Comparison of ENCODE assay signal across 30 cellular contexts in the genomic region with DNA sequence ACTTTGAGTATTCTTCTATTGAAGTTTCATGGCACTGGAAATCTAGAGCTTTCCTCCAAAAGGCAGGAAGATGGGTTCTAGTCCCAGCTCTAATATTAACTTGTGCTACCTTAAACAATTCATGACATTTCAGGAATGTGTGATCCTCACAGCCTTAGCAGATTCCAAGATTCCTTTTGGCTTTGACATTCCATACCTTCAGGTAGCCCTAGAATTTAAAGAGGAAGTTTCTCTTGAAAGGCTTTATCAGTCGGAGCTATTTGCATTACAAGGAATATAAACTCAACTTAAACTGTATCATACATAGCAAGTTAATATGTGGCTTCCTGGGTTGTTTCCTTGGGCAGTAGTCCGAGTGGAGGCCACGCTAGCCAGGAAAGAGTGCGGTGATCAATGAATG.
DNase-seq lines count a peak whose midpoint lies in the region; ATAC-seq and TF ChIP-seq lines count a peak whose summit lies in the region.
"Had no signal": no experiment of that assay in that cellular context is flagged by ENCODE, and none has a peak within 500 bp of the region (broad histone marks: within the 10 kb centered on the region; RNA-seq: fewer than 3 reads in every experiment).

No MANE protein-coding gene starts in this region.

- DNase-seq in ACHN (peak; percentile 77), Karpas-422 (peak; percentile 24), endodermal cell (peak; percentile 59), mesenchymal stem cell (no peak), GOT3 (lab: John Stamatoyannopoulos, UW) (no peak), AG20443 (ENCODE audit: low spot score) (no peak), sciatic nerve (ENCODE audit: low spot score) (no peak)
- DNase-seq: 8988T; activated CD4-positive, alpha-beta T cell treated with anti-CD3 and anti-CD28 coated beads, Interleukin-2, amount 10 ng/mL, durations not matched to agents 24 days and 14 days; activated CD8-positive, alpha-beta memory T cell treated with anti-CD3 and anti-CD28 coated beads for 24 hours; activated T-cell treated with anti-CD3 and anti-CD28 coated beads for 4 hours; amniotic stem cell; dorsolateral prefrontal cortex; NCI-H1048; NCI-H446; NCI-H82; ovary; right cardiac atrium; stimulated activated CD4-positive, alpha-beta T cell treated with anti-CD3 and anti-CD28 coated beads, Interleukin-2, amount 100 ng/mL, for 48 hours; stimulated activated naive CD8-positive, alpha-beta T cell treated with anti-CD3 and anti-CD28 coated beads, Interleukin-15, amount 100 ng/mL, for 72 hours; T-cell; WERI-Rb-1 had no signal

- no peaks in the 10 kb centered on the region; the same call in 1 of the 2 replicates for H3K9me3 ChIP-seq in Karpas-422 (ENCODE audit: low read length)
- peaks cover 19% of the 10 kb centered on the region for H3K9me3 ChIP-seq in endodermal cell (ENCODE audit: control insufficient read depth, low read length)
- peaks cover 5% of the 10 kb centered on the region for H3K9me3 ChIP-seq in mesenchymal stem cell (ENCODE audit: control insufficient read depth, low read length)
- H3K9me3 ChIP-seq: ovary, thoracic aorta had no signal

- no peak overlapping the region for H3K4me3 Mint-ChIP-seq in endodermal cell
- H3K4me3 Mint-ChIP-seq: activated CD4-positive, alpha-beta T cell treated with anti-CD3 and anti-CD28 coated beads, Interleukin-2, amount 10 ng/mL, durations not matched to agents 24 days and 14 days; activated naive CD4-positive, alpha-beta T cell treated with anti-CD3 and anti-CD28 coated beads, Interleukin-2, amount 50 U/mL, for 24 hours; IgD-negative memory B cell; neural crest cell; stimulated activated naive CD8-positive, alpha-beta T cell treated with anti-CD3 and anti-CD28 coated beads, Interleukin-15, amount 100 ng/mL, for 72 hours; T-cell had no signal

- H2BK12ac ChIP-seq in mesenchymal stem cell (ENCODE audit: low read length in 2 of 2) = no peak overlapping the region

- in situ Hi-C loops in ACHN (cut with HindIII; ENCODE audit: low pct_ligation_motif_present, low pct_unique_long_range_greater_than_20kb, low sequenced_read_pairs) = no loop called here

- 70 to 84% methylated on average over 2 to 4 of the region's 4 CpGs for WGBS in endodermal cell (ENCODE audit: insufficient coverage in 1 of 2, insufficient read length in 1 of 2), 2 experiments
- WGBS in mesenchymal stem cell = 74% methylated on average over 3 of the region's 4 CpGs

- no peaks in the 10 kb centered on the region for H4K20me1 ChIP-seq in Karpas-422 (ENCODE audit: insufficient read depth, low read depth, low read length)

- intact Hi-C loops in sciatic nerve (cut with DNase I) = no loop called here

- H3K4me3 ChIP-seq in Karpas-422 (ENCODE audit: low read length) = no peak overlapping the region
- H3K4me3 ChIP-seq in endodermal cell (ENCODE audit: low read length) = no peak overlapping the region
- H3K4me3 ChIP-seq in mesenchymal stem cell (ENCODE audit: insufficient read depth in 1 of 2, low read depth in 1 of 2, low read length in 2 of 2) = no peak overlapping the region
- H3K4me3 ChIP-seq: dorsolateral prefrontal cortex, HAP-1, ovary, thoracic aorta had no signal

- no peak for TF ChIP-seq CTCF in endodermal cell (conservative IDR thresholded peaks at IDR 0.05)

- H3K9ac ChIP-seq in Karpas-422 (ENCODE audit: low read length) = no peak overlapping the region
- H3K9ac ChIP-seq in endodermal cell (ENCODE audit: extremely low read depth, low read length, poor library complexity, severe bottlenecking) = peak overlapping the region; percentile 62
- H3K9ac ChIP-seq in mesenchymal stem cell (ENCODE audit: low read length) = no peak overlapping the region

- H3K36me3 ChIP-seq in Karpas-422 (ENCODE audit: insufficient read depth, low read length) (no peaks in the 10 kb centered on the region), endodermal cell (ENCODE audit: control insufficient read depth, insufficient read depth, low read length) (peaks cover 8% of the 10 kb centered on the region), mesenchymal stem cell (ENCODE audit: control insufficient read depth in 1 of 2, insufficient read depth in 2 of 2, low read depth in 1 of 2, low read length in 2 of 2) (peaks cover 0 to 6% of the 10 kb centered on the region in 2 experiments)
- H3K36me3 ChIP-seq: HAP-1, ovary, thoracic aorta, WERI-Rb-1 had no signal

- H4K91ac ChIP-seq in mesenchymal stem cell (ENCODE audit: low read length) = no peak overlapping the region

- H3K4me2 ChIP-seq in Karpas-422 (ENCODE audit: low read depth, low read length, poor library complexity, severe bottlenecking) = no peak overlapping the region
- no peak overlapping the region for H3K4me2 ChIP-seq in mesenchymal stem cell (ENCODE audit: low read length, poor library complexity, severe bottlenecking)

- H2AFZ ChIP-seq in Karpas-422 (ENCODE audit: low read length) (no peak overlapping the region), mesenchymal stem cell (ENCODE audit: low read depth, low read length) (no peak overlapping the region)

- H2BK120ac ChIP-seq in mesenchymal stem cell (ENCODE audit: low read depth, low read length) = no peak overlapping the region

- no peak overlapping the region for H3K14ac ChIP-seq in mesenchymal stem cell (ENCODE audit: low read length in 2 of 2)

- H3K79me1 ChIP-seq in mesenchymal stem cell (replicated peaks; ENCODE audit: low read length, poor library complexity, severe bottlenecking) = no peaks in the 10 kb centered on the region

- peaks cover 13% of the 10 kb centered on the region for H3K9me3 Mint-ChIP-seq in endodermal cell

- H3K27me3 Mint-ChIP-seq in endodermal cell (ENCODE audit: insufficient read depth) = no peaks in the 10 kb centered on the region
- H3K27me3 Mint-ChIP-seq: activated CD4-positive, alpha-beta T cell treated with anti-CD3 and anti-CD28 coated beads, Interleukin-2, amount 10 ng/mL, durations not matched to agents 24 days and 14 days; stimulated activated naive CD8-positive, alpha-beta T cell treated with anti-CD3 and anti-CD28 coated beads, Interleukin-15, amount 100 ng/mL, for 72 hours had no signal

- H3K27ac ChIP-seq in Karpas-422 (ENCODE audit: low read length) (no peak overlapping the region), endodermal cell (ENCODE audit: low read depth, low read length) (peak overlapping the region; percentile 27), mesenchymal stem cell (ENCODE audit: low read length, poor library complexity, severe bottlenecking) (peak overlapping the region; percentile 63)
- H3K27ac ChIP-seq: dorsolateral prefrontal cortex, ovary, RWPE1, thoracic aorta, WERI-Rb-1 had no signal

- no peaks in the 10 kb centered on the region for H3K79me2 ChIP-seq in Karpas-422 (ENCODE audit: low read length)

- H3K4me1 Mint-ChIP-seq in endodermal cell = peaks cover 49% of the 10 kb centered on the region
- H3K4me1 Mint-ChIP-seq: activated CD4-positive, alpha-beta T cell treated with anti-CD3 and anti-CD28 coated beads, Interleukin-2, amount 10 ng/mL, durations not matched to agents 24 days and 14 days; activated naive CD4-positive, alpha-beta T cell treated with anti-CD3 and anti-CD28 coated beads, Interleukin-2, amount 50 U/mL, for 24 hours; IgD-negative memory B cell; neural crest cell; stimulated activated naive CD8-positive, alpha-beta T cell treated with anti-CD3 and anti-CD28 coated beads, Interleukin-15, amount 100 ng/mL, for 72 hours; T-cell had no signal

- H3K4ac ChIP-seq in mesenchymal stem cell (ENCODE audit: low read depth in 1 of 2, low read length in 2 of 2) = no peak overlapping the region

- no peaks in the 10 kb centered on the region; the same call in 1 of the 2 replicates for H3K9me2 ChIP-seq in Karpas-422 (replicated peaks; ENCODE audit: insufficient read depth, low read length)

- H3K23ac ChIP-seq in mesenchymal stem cell (ENCODE audit: low read length in 2 of 2) = no peak overlapping the region

- no peak overlapping the region for H4K8ac ChIP-seq in mesenchymal stem cell (ENCODE audit: low read length)

- H2BK5ac ChIP-seq in mesenchymal stem cell (ENCODE audit: low read depth, low read length, poor library complexity, severe bottlenecking) = no peak overlapping the region

- H3K27ac Mint-ChIP-seq in endodermal cell = peak overlapping the region; percentile 93
- H3K27ac Mint-ChIP-seq: activated CD4-positive, alpha-beta T cell treated with anti-CD3 and anti-CD28 coated beads, Interleukin-2, amount 10 ng/mL, durations not matched to agents 24 days and 14 days; activated naive CD4-positive, alpha-beta T cell treated with anti-CD3 and anti-CD28 coated beads, Interleukin-2, amount 50 U/mL, for 24 hours; IgD-negative memory B cell; stimulated activated naive CD8-positive, alpha-beta T cell treated with anti-CD3 and anti-CD28 coated beads, Interleukin-15, amount 100 ng/mL, for 72 hours; T-cell had no signal

- peaks cover 22% of the 10 kb centered on the region for H3K36me3 Mint-ChIP-seq in endodermal cell (ENCODE audit: low read depth)
- H3K36me3 Mint-ChIP-seq: activated naive CD4-positive, alpha-beta T cell treated with anti-CD3 and anti-CD28 coated beads, Interleukin-2, amount 50 U/mL, for 24 hours; T-cell had no signal

- no peak for ATAC-seq in HG02981 (IDR thresholded peaks at IDR 0.05; ENCODE audit: unreplicated experiment)
- ATAC-seq in sciatic nerve = no peak
- ATAC-seq: left lobe of liver; right cardiac atrium; stimulated activated naive CD8-positive, alpha-beta T cell treated with anti-CD3 and anti-CD28 coated beads, Interleukin-15, amount 100 ng/mL, for 72 hours; T-cell had no signal

- H3K4me1 ChIP-seq in Karpas-422 (ENCODE audit: low read length) (no peaks in the 10 kb centered on the region), endodermal cell (ENCODE audit: control insufficient read depth, insufficient read depth, low read length) (peaks cover 3% of the 10 kb centered on the region), mesenchymal stem cell (ENCODE audit: control insufficient read depth, insufficient read depth, low read depth, low read length) (no peaks in the 10 kb centered on the region)
- H3K4me1 ChIP-seq: HAP-1 had no signal

- H2BK15ac ChIP-seq in mesenchymal stem cell (ENCODE audit: low read depth, poor library complexity, severe bottlenecking) = no peak overlapping the region

- H3K27me3 ChIP-seq in Karpas-422 (ENCODE audit: low read length) (no peaks in the 10 kb centered on the region), endodermal cell (ENCODE audit: control insufficient read depth, insufficient read depth, low read length, poor library complexity, severe bottlenecking) (no peaks in the 10 kb centered on the region), mesenchymal stem cell (ENCODE audit: control insufficient read depth in 1 of 2, insufficient read depth in 1 of 2, low read length in 2 of 2) (no peaks in the 10 kb centered on the region)
- H3K27me3 ChIP-seq: ovary had no signal

- H3K18ac ChIP-seq in mesenchymal stem cell (ENCODE audit: low read depth in 1 of 2, low read length in 2 of 2) = no peak overlapping the region

- no peak overlapping the region for H2AK5ac ChIP-seq in mesenchymal stem cell (ENCODE audit: low read length, severe bottlenecking)

Comparison
In these comparisons a context has a peak if more than half of its experiments do, and no peak if none do; other contexts are left out.
1. DNase-seq: peak in ACHN (single experiment), Karpas-422 (single experiment) and endodermal cell (single experiment); none in mesenchymal stem cell (single experiment), GOT3 (single experiment), AG20443 (single experiment) and sciatic nerve (single experiment).